Comparison of ENCODE assay signal across 25 cellular contexts in the genomic region with DNA sequence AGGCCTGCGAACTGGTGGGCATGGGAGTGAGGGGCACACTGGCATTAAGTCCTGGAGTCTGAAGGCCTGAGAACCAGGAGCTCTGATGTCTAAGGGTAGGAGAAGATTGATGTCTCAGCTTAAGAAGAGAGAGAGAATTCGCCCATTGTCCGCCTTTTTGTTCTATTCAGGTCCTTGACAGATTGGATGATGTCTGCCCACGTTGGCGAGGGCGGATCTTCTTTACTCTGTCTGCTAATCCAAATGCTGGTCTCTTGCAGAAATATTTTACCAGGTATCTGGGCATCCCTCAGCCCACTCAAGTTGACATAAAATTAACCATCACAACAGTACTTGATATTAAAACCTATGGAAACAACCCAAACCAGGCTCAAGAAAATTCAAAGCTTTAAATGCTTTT. TPM values are rescaled to one million over a fixed set of nuclear protein-coding genes. Genes with fewer than 3 reads are reported as not detected.
"Had no signal": no experiment of that assay in that cellular context is flagged by ENCODE, and none has a peak within 500 bp of the region (broad histone marks: within the 10 kb centered on the region; RNA-seq: fewer than 3 reads in every experiment).

No MANE protein-coding gene starts in this region.

- H3K4me3 Mint-ChIP-seq: dendritic cell treated with granulocyte-macrophage colony-stimulating factor and Interleukin-4, amounts not matched to agents 40 ng/mL and 50 ng/mL, for 4 days; naive thymus-derived CD4-positive, alpha-beta T cell; nephron; stimulated activated memory B cell treated with anti-CD40 and anti-IgM and Interleukin-4, amounts not matched to agents 10 μg/mL and 1 μg/mL and 100 μg/mL, for 72 hours; type B pancreatic cell had no signal

- ATAC-seq: foreskin keratinocyte; gastroesophageal sphincter; heart right ventricle; left cardiac atrium; left lung; naive thymus-derived CD4-positive, alpha-beta T cell; right cardiac atrium; stimulated activated memory B cell treated with anti-CD40 and anti-IgM and Interleukin-4, amounts not matched to agents 10 μg/mL and 1 μg/mL and 100 μg/mL, for 72 hours; stimulated activated naive CD8-positive, alpha-beta T cell treated with anti-CD3 and anti-CD28 coated beads, Interleukin-15, Interleukin-2, amounts not matched to agents 100 U/mL and 50 U/mL, for 24 hours had no signal

- DNase-seq: colonic mucosa; effector memory CD4-positive, alpha-beta T cell; foreskin keratinocyte; heart right ventricle; hippocampal formation; left cardiac atrium; left lung; mesendoderm; midbrain; naive thymus-derived CD4-positive, alpha-beta T cell; right cardiac atrium; sigmoid colon; stimulated activated CD4-positive, alpha-beta T cell treated with anti-CD3 and anti-CD28 coated beads, Interleukin-2, amount 100 ng/mL, for 24 hours; stimulated activated CD4-positive, alpha-beta T cell treated with anti-CD3 and anti-CD28 coated beads, Interleukin-4, amount 100 ng/mL, for 24 hours; stimulated activated naive CD8-positive, alpha-beta T cell treated with anti-CD3 and anti-CD28 coated beads, Interleukin-15, Interleukin-2, amounts not matched to agents 100 U/mL and 50 U/mL, for 24 hours; substantia nigra; testis; tibial artery had no signal

- H3K9me3 Mint-ChIP-seq: dendritic cell treated with granulocyte-macrophage colony-stimulating factor and Interleukin-4, amounts not matched to agents 40 ng/mL and 50 ng/mL, for 4 days; naive thymus-derived CD4-positive, alpha-beta T cell; nephron; stimulated activated memory B cell treated with anti-CD40 and anti-IgM and Interleukin-4, amounts not matched to agents 10 μg/mL and 1 μg/mL and 100 μg/mL, for 72 hours; type B pancreatic cell had no signal

- H3K27ac Mint-ChIP-seq: dendritic cell treated with granulocyte-macrophage colony-stimulating factor and Interleukin-4, amounts not matched to agents 40 ng/mL and 50 ng/mL, for 4 days; nephron; stimulated activated memory B cell treated with anti-CD40 and anti-IgM and Interleukin-4, amounts not matched to agents 10 μg/mL and 1 μg/mL and 100 μg/mL, for 72 hours; type B pancreatic cell had no signal

- H3K27ac ChIP-seq: colonic mucosa, esophagus muscularis mucosa, foreskin keratinocyte, gastroesophageal sphincter, prostate gland, sigmoid colon, testis, tibial artery had no signal

- H3K4me1 Mint-ChIP-seq: naive thymus-derived CD4-positive, alpha-beta T cell; nephron had no signal

- H3K27me3 ChIP-seq: colonic mucosa, esophagus muscularis mucosa, foreskin keratinocyte, gastroesophageal sphincter, heart right ventricle, left lung, sigmoid colon, testis, tibial artery had no signal

- H3K36me3 ChIP-seq: colonic mucosa, prostate gland had no signal

- H3K9me3 ChIP-seq: colonic mucosa, esophagus muscularis mucosa, gastroesophageal sphincter, heart right ventricle, left lung, prostate gland, sigmoid colon, testis, tibial artery had no signal

- H3K27me3 Mint-ChIP-seq: dendritic cell treated with granulocyte-macrophage colony-stimulating factor and Interleukin-4, amounts not matched to agents 40 ng/mL and 50 ng/mL, for 4 days; naive thymus-derived CD4-positive, alpha-beta T cell; stimulated activated memory B cell treated with anti-CD40 and anti-IgM and Interleukin-4, amounts not matched to agents 10 μg/mL and 1 μg/mL and 100 μg/mL, for 72 hours; type B pancreatic cell had no signal

- H3K4me1 ChIP-seq: colonic mucosa, esophagus muscularis mucosa, foreskin keratinocyte, gastroesophageal sphincter, prostate gland, sigmoid colon, testis, tibial artery had no signal

- H3K4me3 ChIP-seq: colonic mucosa, esophagus muscularis mucosa, gastroesophageal sphincter, heart right ventricle, left lung, prostate gland, sigmoid colon, testis, tibial artery had no signal

RNA-seq across cellular contexts. Expression of gene MAP6D1, which starts 44.1 kb away (rescaled TPM):
- polyA plus RNA-seq: naive thymus-derived CD4-positive, alpha-beta T cell had no signal
